ENCODE assay signal across 1 cellular context in the genomic region with DNA sequence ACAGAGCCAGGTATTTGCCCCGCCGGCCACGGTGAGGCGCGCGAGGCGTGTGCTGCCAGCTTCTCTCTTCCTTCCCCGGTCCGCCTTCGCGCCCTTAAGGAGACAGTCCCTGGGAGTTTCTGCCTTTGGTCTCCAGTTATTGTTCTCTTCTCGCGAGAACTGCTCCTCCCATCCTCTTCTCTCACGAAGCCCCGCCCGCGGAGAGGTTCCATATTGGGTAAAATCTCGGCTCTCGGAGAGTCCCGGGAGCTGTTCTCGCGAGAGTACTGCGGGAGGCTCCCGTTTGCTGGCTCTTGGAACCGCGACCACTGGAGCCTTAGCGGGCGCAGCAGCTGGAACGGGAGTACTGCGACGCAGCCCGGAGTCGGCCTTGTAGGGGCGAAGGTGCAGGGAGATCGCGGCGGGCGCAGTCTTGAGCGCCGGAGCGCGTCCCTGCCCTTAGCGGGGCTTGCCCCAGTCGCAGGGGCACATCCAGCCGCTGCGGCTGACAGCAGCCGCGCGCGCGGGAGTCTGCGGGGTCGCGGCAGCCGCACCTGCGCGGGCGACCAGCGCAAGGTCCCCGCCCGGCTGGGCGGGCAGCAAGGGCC.
TF ChIP-seq lines count a peak whose summit lies in the region.

MAPK14 (plus strand) TSS at position 308 of the 587 bp plus-strand sequence. CDS start 350 bp downstream, outside the sequence.

TF ChIP-seq in HepG2, 621 proteins besides CTCF, POLR2A, EP300 and RAD21 (continued from another document and continues in another):
- TF ChIP-seq NFAT5 (CRISPR knock-in tag; IDR thresholded peaks at IDR 0.05) = peak; percentile 8; the same call in 1 of the 2 replicates
- TF ChIP-seq SMC3 (IDR thresholded peaks at IDR 0.05; ENCODE audit: low read length) = peak; percentile 86
- TF ChIP-seq TMF1 (CRISPR knock-in tag; IDR thresholded peaks at IDR 0.05; ENCODE audit: low read depth) = peak; percentile 59; the same call in 1 of the 2 replicates
- TF ChIP-seq HOXA3 (CRISPR knock-in tag; IDR thresholded peaks at IDR 0.05) = peak; percentile 72
- TF ChIP-seq, protein P1, sequence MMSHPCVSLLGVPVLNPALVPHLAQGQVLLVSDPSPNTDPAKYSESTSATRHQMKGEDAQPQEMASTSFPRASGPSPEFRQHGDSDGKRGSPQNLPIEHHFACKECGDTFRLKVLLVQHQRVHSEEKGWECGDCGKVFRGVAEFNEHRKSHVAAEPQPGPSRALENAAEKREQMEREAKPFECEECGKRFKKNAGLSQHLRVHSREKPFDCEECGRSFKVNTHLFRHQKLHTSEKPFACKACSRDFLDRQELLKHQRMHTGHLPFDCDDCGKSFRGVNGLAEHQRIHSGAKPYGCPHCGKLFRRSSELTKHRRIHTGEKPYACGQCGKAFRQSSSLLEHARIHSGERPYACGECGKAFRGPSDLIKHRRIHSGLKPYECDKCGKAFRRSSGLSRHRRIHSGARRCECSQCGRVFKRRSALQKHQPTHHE (CRISPR knock-in tag; IDR thresholded peaks at IDR 0.05; ENCODE audit: borderline replicate concordance) = peak; percentile 70; the same call in 1 of the 2 replicates
- TF ChIP-seq TAF1 (CRISPR knock-in tag; IDR thresholded peaks at IDR 0.05) = peak; percentile 94
- TF ChIP-seq ZNF335 (CRISPR knock-in tag; IDR thresholded peaks at IDR 0.05) = peak; percentile 85
- TF ChIP-seq, protein P2, sequence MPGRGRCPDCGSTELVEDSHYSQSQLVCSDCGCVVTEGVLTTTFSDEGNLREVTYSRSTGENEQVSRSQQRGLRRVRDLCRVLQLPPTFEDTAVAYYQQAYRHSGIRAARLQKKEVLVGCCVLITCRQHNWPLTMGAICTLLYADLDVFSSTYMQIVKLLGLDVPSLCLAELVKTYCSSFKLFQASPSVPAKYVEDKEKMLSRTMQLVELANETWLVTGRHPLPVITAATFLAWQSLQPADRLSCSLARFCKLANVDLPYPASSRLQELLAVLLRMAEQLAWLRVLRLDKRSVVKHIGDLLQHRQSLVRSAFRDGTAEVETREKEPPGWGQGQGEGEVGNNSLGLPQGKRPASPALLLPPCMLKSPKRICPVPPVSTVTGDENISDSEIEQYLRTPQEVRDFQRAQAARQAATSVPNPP (CRISPR knock-in tag; IDR thresholded peaks at IDR 0.05) = peak; percentile 89; the same call in 1 of the 2 replicates
- no peak for TF ChIP-seq TERF1 (CRISPR knock-in tag; IDR thresholded peaks at IDR 0.05)
- TF ChIP-seq RFX3 (CRISPR knock-in tag; IDR thresholded peaks at IDR 0.05) = no peak
- no peak for TF ChIP-seq ZNF549 (CRISPR knock-in tag; IDR thresholded peaks at IDR 0.05)
- peak; percentile 21; the same call in 1 of the 2 replicates for TF ChIP-seq ZNF12 (CRISPR knock-in tag; IDR thresholded peaks at IDR 0.05)
- TF ChIP-seq MYC (CRISPR knock-in tag; IDR thresholded peaks at IDR 0.05; ENCODE audit: borderline replicate concordance) = peak; percentile 67; the same call in 1 of the 2 replicates
- no peak for TF ChIP-seq ZBTB39 (CRISPR knock-in tag; IDR thresholded peaks at IDR 0.05)
- no peak for TF ChIP-seq ATM (IDR thresholded peaks at IDR 0.05; ENCODE audit: borderline replicate concordance)
- TF ChIP-seq NFE2L1 (CRISPR knock-in tag; IDR thresholded peaks at IDR 0.05; ENCODE audit: borderline replicate concordance) = no peak
- peak; percentile 53 for TF ChIP-seq ZNF709 (CRISPR knock-in tag; IDR thresholded peaks at IDR 0.05)
- TF ChIP-seq JARID2 (CRISPR knock-in tag; IDR thresholded peaks at IDR 0.05; ENCODE audit: insufficient replicate concordance) = no peak
- TF ChIP-seq PTBP1 (IDR thresholded peaks at IDR 0.05; ENCODE audit: low read depth, low read length, poor library complexity, severe bottlenecking) = peak; percentile 47
- peak; percentile 92 for TF ChIP-seq RBM39 (IDR thresholded peaks at IDR 0.05; ENCODE audit: low read depth, low read length, poor library complexity, severe bottlenecking)
- no peak; the same call in 1 of the 2 replicates for TF ChIP-seq BCL3 (CRISPR knock-in tag; IDR thresholded peaks at IDR 0.05)
- peak; percentile 90; the same call in 1 of the 2 replicates for TF ChIP-seq IRF2 (CRISPR knock-in tag; IDR thresholded peaks at IDR 0.05)
- no peak for TF ChIP-seq MZF1 (CRISPR knock-in tag; IDR thresholded peaks at IDR 0.05; ENCODE audit: borderline replicate concordance)
- TF ChIP-seq PRDM10 (CRISPR knock-in tag; IDR thresholded peaks at IDR 0.05; ENCODE audit: low read depth) = peak; percentile 65; the same call in 1 of the 2 replicates
- TF ChIP-seq IKZF1 (IDR thresholded peaks at IDR 0.05) = no peak
- no peak for TF ChIP-seq SRSF4 (IDR thresholded peaks at IDR 0.05; ENCODE audit: low read depth, low read length, poor library complexity, severe bottlenecking)
- TF ChIP-seq ZBTB37 (CRISPR knock-in tag; IDR thresholded peaks at IDR 0.05) = no peak
- peak; percentile 4; the same call in 1 of the 2 replicates for TF ChIP-seq HNF4G (IDR thresholded peaks at IDR 0.05; ENCODE audit: borderline replicate concordance, low read depth, low read length)
- no peak for TF ChIP-seq HNF4G (CRISPR knock-in tag; IDR thresholded peaks at IDR 0.05; ENCODE audit: borderline replicate concordance, low read depth)
- no peak for TF ChIP-seq FOXK2 (IDR thresholded peaks at IDR 0.05)
- TF ChIP-seq REL (CRISPR knock-in tag; conservative IDR thresholded peaks at IDR 0.05) = no peak
- TF ChIP-seq AGO1 (IDR thresholded peaks at IDR 0.05; ENCODE audit: low read depth, low read length, poor library complexity, severe bottlenecking) = no peak
- peak; percentile 81; the same call in 1 of the 2 replicates for TF ChIP-seq AHR (CRISPR knock-in tag; IDR thresholded peaks at IDR 0.05)
- TF ChIP-seq NR2C2 (CRISPR knock-in tag; IDR thresholded peaks at IDR 0.05; ENCODE audit: borderline replicate concordance) = peak; percentile 48
- TF ChIP-seq ZSCAN30 (CRISPR knock-in tag; IDR thresholded peaks at IDR 0.05) = no peak; the same call in 1 of the 2 replicates
- peak; percentile 96 for TF ChIP-seq PHF21A (CRISPR knock-in tag; IDR thresholded peaks at IDR 0.05)
- no peak for TF ChIP-seq ARNT (IDR thresholded peaks at IDR 0.05)
- TF ChIP-seq REPIN1 (CRISPR knock-in tag; IDR thresholded peaks at IDR 0.05; ENCODE audit: borderline replicate concordance, low read depth) = peak; percentile 84; the same call in 1 of the 2 replicates
- TF ChIP-seq ZSCAN20 (CRISPR knock-in tag; IDR thresholded peaks at IDR 0.05; ENCODE audit: borderline replicate concordance) = no peak
- TF ChIP-seq RFX5 (IDR thresholded peaks at IDR 0.05; ENCODE audit: low read depth, low read length) = no peak
